Comparison of ENCODE assay signal across 14 cellular contexts in genomic region chr5:66223637-66224036, GRCh38.
DNase-seq lines count a peak whose midpoint lies in the region; ATAC-seq and TF ChIP-seq lines count a peak whose summit lies in the region.
"Had no signal": no experiment of that assay in that cellular context is flagged by ENCODE, and none has a peak within 500 bp of the region (broad histone marks: within the 10 kb centered on the region; RNA-seq: fewer than 3 reads in every experiment).

No MANE protein-coding gene starts in this region.

- no peak for ATAC-seq in HG03354 (IDR thresholded peaks at IDR 0.05; ENCODE audit: poor library complexity, severe bottlenecking, unreplicated experiment)
- ATAC-seq: body of pancreas had no signal

- H3K36me3 ChIP-seq in prostate gland = no peaks in the 10 kb centered on the region
- H3K36me3 ChIP-seq: thoracic aorta had no signal

- no peak for TF ChIP-seq POLR2A in prostate gland (IDR thresholded peaks at IDR 0.05)

- H3K27ac ChIP-seq in epithelial cell of prostate (peak overlapping the region; percentile 32), prostate gland (no peak overlapping the region)
- H3K27ac ChIP-seq: body of pancreas, thoracic aorta had no signal

- 46% methylated on average over 4 of the region's 4 CpGs for WGBS in prostate gland

- intact Hi-C loops in prostate gland (cut with DNase I) = loop anchor here (5.0 kb wide), 1 partner anchor 51 kb away; no protein-coding TSS in a partner anchor

- H3K27me3 ChIP-seq in prostate gland (replicated peaks; ENCODE audit: insufficient read depth) = no peaks in the 10 kb centered on the region
- H3K27me3 ChIP-seq: body of pancreas had no signal

- H3K4me3 ChIP-seq in prostate gland = no peak overlapping the region
- H3K4me3 ChIP-seq: body of pancreas, thoracic aorta had no signal

- peak in 3 of 4 experiments; percentile 28 to 44 (median 41) for TF ChIP-seq CTCF in prostate gland (IDR thresholded peaks at IDR 0.05)

- no peaks in the 10 kb centered on the region for H3K4me1 ChIP-seq in prostate gland (replicated peaks)
- H3K4me1 ChIP-seq: body of pancreas had no signal

- no peaks in the 10 kb centered on the region for H3K9me3 ChIP-seq in prostate gland
- H3K9me3 ChIP-seq: body of pancreas, thoracic aorta had no signal

- DNase-seq in NCI-H146 (lab: John Stamatoyannopoulos, UW) (peak; percentile 32), NCI-H146 treated with DMSO at 0.1 percent for 48 hours (lab: John Stamatoyannopoulos, UW; ENCODE audit: unreplicated experiment) (no peak), M059J (ENCODE audit: low read depth) (peak; percentile 25), epithelial cell of prostate (ENCODE audit: low read depth, low spot score) (no peak), prostate gland (ENCODE audit: low spot score) (peak; percentile 21)
- DNase-seq in stimulated activated CD4-positive, alpha-beta T cell treated with anti-CD3 and anti-CD28 coated beads, Interleukin-15, amount 100 ng/mL, for 24 hours = no peak
- no peak for DNase-seq in activated effector memory CD4-positive, alpha-beta T cell treated with anti-CD3 and anti-CD28 coated beads, Interleukin-2, amount 50 U/mL, for 16 hours
- DNase-seq: activated CD4-positive, alpha-beta T cell treated with anti-CD3 and anti-CD28 coated beads, Interleukin-2, amount 10 ng/mL, durations not matched to agents 7 days and 5 days; body of pancreas; islet precursor cell; NCI-H524 treated with DMSO at 0.1 percent for 48 hours; stimulated activated CD4-positive, alpha-beta T cell treated with anti-CD3 and anti-CD28 coated beads, Interleukin-12 subunit alpha, Interleukin-12 subunit beta, amount 100 ng/mL, for 4 hours had no signal

Comparison
In these comparisons a context has a peak if more than half of its experiments do, and no peak if none do; other contexts are left out.
1. DNase-seq: peak in NCI-H146 (single experiment), M059J (single experiment) and prostate gland (single experiment); none in NCI-H146 treated with DMSO at 0.1 percent for 48 hours (single experiment), epithelial cell of prostate (single experiment), stimulated activated CD4-positive, alpha-beta T cell treated with anti-CD3 and anti-CD28 coated beads, Interleukin-15, amount 100 ng/mL, for 24 hours (single experiment) and activated effector memory CD4-positive, alpha-beta T cell treated with anti-CD3 and anti-CD28 coated beads, Interleukin-2, amount 50 U/mL, for 16 hours (single experiment).